ENCODE assay signal across 10 cellular contexts in the genomic region with DNA sequence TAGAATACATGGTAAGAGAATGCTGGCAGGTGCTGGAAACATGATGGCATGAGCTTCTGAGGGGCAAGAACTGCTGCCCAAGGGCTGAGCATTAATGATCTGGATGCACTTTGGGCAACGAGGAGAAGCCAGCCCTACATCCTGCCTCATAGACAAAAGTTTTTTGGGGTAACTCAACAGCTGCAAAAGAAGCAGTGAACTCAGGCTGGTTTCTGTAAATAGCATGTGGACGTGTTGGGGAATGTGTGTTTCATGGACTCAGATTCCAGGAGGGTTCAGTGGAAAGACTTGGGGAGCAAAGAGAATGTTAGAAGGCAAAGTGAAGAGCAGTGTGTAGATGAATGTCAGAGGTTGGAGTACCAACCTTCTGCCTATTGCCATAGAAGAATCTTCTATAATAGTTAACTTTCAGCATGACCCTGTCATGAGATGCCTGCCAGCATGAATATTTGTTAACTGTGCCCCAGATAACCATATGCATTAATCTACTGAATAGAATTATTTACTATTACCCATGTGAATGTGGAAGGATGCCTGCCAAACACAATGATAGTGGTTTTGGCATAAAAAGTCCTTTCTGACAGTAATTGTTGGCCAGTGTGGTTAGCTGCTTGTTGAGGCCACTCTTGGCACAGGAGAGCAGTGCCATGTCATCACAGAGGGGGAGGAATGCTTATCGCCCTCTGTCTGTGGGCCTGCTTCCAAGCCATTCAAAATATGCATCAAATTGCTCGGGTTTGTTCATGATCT.
A peak's percentile ranks its signal among the peaks of the same experiment; 100 is the strongest.
DNase-seq lines count a peak whose midpoint lies in the region; ATAC-seq and TF ChIP-seq lines count a peak whose summit lies in the region.
"Had no signal": no experiment of that assay in that cellular context is flagged by ENCODE, and none has a peak within 500 bp of the region (broad histone marks: within the 10 kb centered on the region; RNA-seq: fewer than 3 reads in every experiment).

No MANE protein-coding gene starts in this region.

- peak; percentile 30 for TF ChIP-seq CTCF in astrocyte of the spinal cord (IDR thresholded peaks at IDR 0.05; ENCODE audit: low read depth, low read length)
- peak; percentile 24 for TF ChIP-seq CTCF in upper lobe of right lung (IDR thresholded peaks at IDR 0.05)

- H3K27me3 ChIP-seq in upper lobe of right lung: no peaks in the 10 kb centered on the region
- H3K27me3 ChIP-seq: esophagus squamous epithelium had no signal

- ATAC-seq in upper lobe of right lung (peak; percentile 82), HG03565 (IDR thresholded peaks at IDR 0.05; ENCODE audit: unreplicated experiment) (no peak), HG02938 (IDR thresholded peaks at IDR 0.05; ENCODE audit: unreplicated experiment) (no peak)

- H3K4me1 ChIP-seq in upper lobe of right lung: peaks cover 16% of the 10 kb centered on the region
- H3K4me1 ChIP-seq: HAP-1 had no signal

- no peak overlapping the region for H3K27ac ChIP-seq in upper lobe of right lung

- no peaks in the 10 kb centered on the region for H3K36me3 ChIP-seq in upper lobe of right lung
- H3K36me3 ChIP-seq: HAP-1 had no signal

- in situ Hi-C loops in astrocyte of the spinal cord (cut with HindIII; ENCODE audit: low sequenced_read_pairs): no loop called here

- no peaks in the 10 kb centered on the region for H3K9me3 ChIP-seq in upper lobe of right lung
- H3K9me3 ChIP-seq: esophagus squamous epithelium, HAP-1 had no signal

- no peak overlapping the region for H3K4me3 ChIP-seq in astrocyte of the spinal cord (ENCODE audit: low read depth, low read length)
- no peak overlapping the region for H3K4me3 ChIP-seq in upper lobe of right lung
- H3K4me3 ChIP-seq: esophagus squamous epithelium, HAP-1 had no signal

- peak; percentile 4 for DNase-seq in DMS79 (lab: John Stamatoyannopoulos, UW)
- DNase-seq in DMS79 treated with DMSO at 0.1 percent for 48 hours (lab: John Stamatoyannopoulos, UW): no peak
- DNase-seq in astrocyte of the spinal cord (ENCODE audit: low read depth, low spot score): peak; percentile 90
- DNase-seq in hypothalamus (lab: John Stamatoyannopoulos, UW): peak in 29 of 51 donors; percentile 1 to 57 (median 21)
- no peak for DNase-seq in upper lobe of right lung
- DNase-seq in GM19238 (ENCODE audit: insufficient read length, low spot score): no peak
- DNase-seq: esophagus squamous epithelium had no signal

- intact Hi-C loops in upper lobe of right lung (cut with DNase I): no loop called here

Comparison
In these comparisons a context has a peak if more than half of its experiments do, and no peak if none do; other contexts are left out.
1. DNase-seq: peak in DMS79 (single experiment), astrocyte of the spinal cord (single experiment) and hypothalamus (29 of 51); none in DMS79 treated with DMSO at 0.1 percent for 48 hours (single experiment), upper lobe of right lung (single experiment) and GM19238 (single experiment).